In the genomic region with DNA sequence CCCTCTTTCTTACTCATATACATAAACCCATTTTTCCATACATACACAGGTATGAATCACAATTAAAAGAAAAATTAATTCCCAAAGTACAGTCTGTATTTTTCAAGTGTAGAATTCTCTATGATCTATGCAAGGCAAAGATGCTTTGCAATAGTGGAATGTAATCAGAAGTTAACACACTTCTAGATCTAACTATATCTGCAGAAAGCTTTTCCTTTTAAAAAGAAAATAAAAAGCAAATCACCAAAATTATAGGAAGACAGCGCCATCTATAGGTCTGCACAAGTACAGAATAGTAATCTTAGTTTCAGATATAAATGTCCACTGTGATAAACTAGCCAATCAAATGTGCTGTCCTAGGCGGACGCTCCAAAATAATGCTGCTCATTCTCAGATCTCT, we compare ENCODE assay signal across 8 cellular contexts.
A peak's percentile ranks its signal among the peaks of the same experiment; 100 is the strongest.
DNase-seq lines count a peak whose midpoint lies in the region; ATAC-seq and TF ChIP-seq lines count a peak whose summit lies in the region.

No MANE protein-coding gene starts in this region.

- H3K9me3 Mint-ChIP-seq in stimulated activated memory B cell treated with anti-CD40 and anti-IgM and Interleukin-4, amounts not matched to agents 10 μg/mL and 1 μg/mL and 100 μg/mL, for 72 hours = peaks cover 8% of the 10 kb centered on the region

- H3K4me3 ChIP-seq in AG10803 (ENCODE audit: low read length) = no peak overlapping the region
- no peak overlapping the region for H3K4me3 ChIP-seq in astrocyte of the spinal cord (ENCODE audit: low read depth, low read length)

- no peak for ATAC-seq in stimulated activated memory B cell treated with anti-CD40 and anti-IgM and Interleukin-4, amounts not matched to agents 10 μg/mL and 1 μg/mL and 100 μg/mL, for 72 hours
- ATAC-seq in HG03571 (IDR thresholded peaks at IDR 0.05; ENCODE audit: unreplicated experiment) = no peak

- H3K4me1 Mint-ChIP-seq in stimulated activated memory B cell treated with anti-CD40 and anti-IgM and Interleukin-4, amounts not matched to agents 10 μg/mL and 1 μg/mL and 100 μg/mL, for 72 hours = no peaks in the 10 kb centered on the region

- TF ChIP-seq CTCF in AG10803 (conservative IDR thresholded peaks at IDR 0.05; ENCODE audit: low read length) (peak; percentile 81), astrocyte of the spinal cord (IDR thresholded peaks at IDR 0.05; ENCODE audit: low read depth, low read length) (peak; percentile 64)

- DNase-seq in AG10803 (ENCODE audit: low read depth) (peak; percentile 55), HCEC 1CT (peak; percentile 69), NCI-H2227 treated with DMSO at 0.1 percent for 48 hours (lab: John Stamatoyannopoulos, UW) (peak; percentile 39), astrocyte of the spinal cord (ENCODE audit: low read depth, low spot score) (peak; percentile 65), medulla oblongata (ENCODE audit: extremely low spot score) (peak; percentile 53)
- no peak for DNase-seq in activated naive CD4-positive, alpha-beta T cell treated with Interleukin-2 at 50 U/mL for 16 hours

- no peak overlapping the region for H3K27ac Mint-ChIP-seq in stimulated activated memory B cell treated with anti-CD40 and anti-IgM and Interleukin-4, amounts not matched to agents 10 μg/mL and 1 μg/mL and 100 μg/mL, for 72 hours

- no peaks in the 10 kb centered on the region for H3K36me3 Mint-ChIP-seq in stimulated activated memory B cell treated with anti-CD40 and anti-IgM and Interleukin-4, amounts not matched to agents 10 μg/mL and 1 μg/mL and 100 μg/mL, for 72 hours

- no peaks in the 10 kb centered on the region for H3K27me3 Mint-ChIP-seq in stimulated activated memory B cell treated with anti-CD40 and anti-IgM and Interleukin-4, amounts not matched to agents 10 μg/mL and 1 μg/mL and 100 μg/mL, for 72 hours

- in situ Hi-C loops in astrocyte of the spinal cord (cut with HindIII; ENCODE audit: low sequenced_read_pairs) = no loop called here

- H3K4me3 Mint-ChIP-seq in stimulated activated memory B cell treated with anti-CD40 and anti-IgM and Interleukin-4, amounts not matched to agents 10 μg/mL and 1 μg/mL and 100 μg/mL, for 72 hours = no peak overlapping the region
